In the genomic region with DNA sequence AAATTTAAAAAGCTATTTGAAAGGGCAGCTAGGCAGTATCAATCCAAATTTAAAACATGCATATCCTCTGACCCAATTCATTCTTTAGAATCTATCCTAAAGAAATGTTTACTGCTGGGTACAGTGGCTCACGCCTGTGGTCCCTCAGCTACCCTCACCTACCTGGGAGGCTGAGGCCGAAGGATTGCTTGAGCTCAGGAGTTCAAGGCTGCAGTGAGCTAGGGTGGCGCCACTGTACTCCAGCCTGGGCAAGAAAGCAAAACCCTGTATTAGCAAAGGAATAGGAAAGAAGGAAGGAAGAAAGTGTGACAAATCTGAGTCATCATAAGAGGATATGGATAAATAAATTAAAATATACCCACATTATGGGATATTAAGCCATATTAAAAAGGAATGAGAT, we compare ENCODE assay signal across 20 cellular contexts. TPM values are rescaled to one million over a fixed set of nuclear protein-coding genes. Genes with fewer than 3 reads are reported as not detected.
A peak's percentile ranks its signal among the peaks of the same experiment; 100 is the strongest.
DNase-seq lines count a peak whose midpoint lies in the region; ATAC-seq and TF ChIP-seq lines count a peak whose summit lies in the region.
"Had no signal": no experiment of that assay in that cellular context is flagged by ENCODE, and none has a peak within 500 bp of the region (broad histone marks: within the 10 kb centered on the region; RNA-seq: fewer than 3 reads in every experiment).

No MANE protein-coding gene starts in this region.

- intact Hi-C loops in A673 (cut with micrococcal nuclease; ENCODE audit: unreplicated experiment): no loop called here
- intact Hi-C loops in left ventricle myocardium superior (cut with micrococcal nuclease): no loop called here

- DNase-seq in SIG-M5 treated with dmso at 0.1 percent for 504 hours (lab: John Stamatoyannopoulos, UW; ENCODE audit: unreplicated experiment) (peak; percentile 46), SIG-M5 (lab: John Stamatoyannopoulos, UW) (no peak), A673 (ENCODE audit: low spot score) (no peak), NCI-H69 (lab: John Stamatoyannopoulos, UW) (peak; percentile 7), left ventricle myocardium superior (no peak)
- DNase-seq: CD4-positive, alpha-beta memory T cell; DMS53; HFFc6; NCI-H1105 treated with DMSO at 0.1 percent for 48 hours; NCI-H1694; NCI-H2081 treated with DMSO at 0.1 percent for 48 hours; NCI-H82; SJCRH30 had no signal

- H3K27me3 ChIP-seq in A673 (replicated peaks; ENCODE audit: insufficient read depth, low read depth, low read length, poor library complexity): no peaks in the 10 kb centered on the region
- H3K27me3 ChIP-seq: SJCRH30 had no signal

- H3K4me3 Mint-ChIP-seq in activated T-helper 17 cell treated with anti-CD3 and anti-CD28 coated beads, Interleukin-2, amount 50 U/mL, for 72 hours: no peak overlapping the region
- H3K4me3 Mint-ChIP-seq: CD4-positive, alpha-beta memory T cell; HFFc6 had no signal

- peak overlapping the region; percentile 17 for H3K27ac Mint-ChIP-seq in activated T-helper 17 cell treated with anti-CD3 and anti-CD28 coated beads, Interleukin-2, amount 50 U/mL, for 72 hours
- H3K27ac Mint-ChIP-seq: HFFc6 had no signal

- H3K36me3 Mint-ChIP-seq in activated T-helper 17 cell treated with anti-CD3 and anti-CD28 coated beads, Interleukin-2, amount 50 U/mL, for 72 hours (ENCODE audit: low read depth): no peaks in the 10 kb centered on the region
- H3K36me3 Mint-ChIP-seq: CD4-positive, alpha-beta memory T cell had no signal

- POLR2A ChIA-PET in A673 (lab: Charles Lee; ENCODE audit: low non-redundant PET): no interaction called here

- peaks cover 8% of the 10 kb centered on the region for H3K27me3 Mint-ChIP-seq in activated T-helper 17 cell treated with anti-CD3 and anti-CD28 coated beads, Interleukin-2, amount 50 U/mL, for 72 hours

- no peak for ATAC-seq in activated T-helper 17 cell treated with anti-CD3 and anti-CD28 coated beads, Interleukin-2, amount 50 U/mL, for 72 hours (replicated peaks)
- ATAC-seq in GM18520 (IDR thresholded peaks at IDR 0.05; ENCODE audit: unreplicated experiment) (no peak), left ventricle myocardium superior (no peak), GM19397 (IDR thresholded peaks at IDR 0.05; ENCODE audit: unreplicated experiment) (no peak)

- no peaks in the 10 kb centered on the region for H3K36me3 ChIP-seq in A673 (ENCODE audit: insufficient read depth, low read length, poor library complexity, severe bottlenecking)
- H3K36me3 ChIP-seq: SJCRH30 had no signal

- peaks cover 34% of the 10 kb centered on the region for H3K4me1 Mint-ChIP-seq in activated T-helper 17 cell treated with anti-CD3 and anti-CD28 coated beads, Interleukin-2, amount 50 U/mL, for 72 hours

- H3K4me3 ChIP-seq in A673 (ENCODE audit: low read depth, low read length, poor library complexity, severe bottlenecking): no peak overlapping the region
- H3K4me3 ChIP-seq: SJCRH30 had no signal

- no TSS peak for BruUV-seq in A673 (replicated peaks; lab: Mats Ljungman, UMichigan)

- CTCF ChIA-PET in A673 (lab: Charles Lee): no interaction called here

- H3K27ac ChIP-seq in A673 (ENCODE audit: low read depth, low read length, poor library complexity, severe bottlenecking): no peak overlapping the region
- H3K27ac ChIP-seq: RWPE1, SJCRH30 had no signal

- peaks cover 4% of the 10 kb centered on the region for H3K9me3 Mint-ChIP-seq in activated T-helper 17 cell treated with anti-CD3 and anti-CD28 coated beads, Interleukin-2, amount 50 U/mL, for 72 hours
- H3K9me3 Mint-ChIP-seq: HFFc6 had no signal

- peak; percentile 28; the same call in 1 of the 2 replicates for TF ChIP-seq CTCF in A673 (conservative IDR thresholded peaks at IDR 0.05; ENCODE audit: low read depth, low read length)

- peaks cover 21% of the 10 kb centered on the region for H3K4me1 ChIP-seq in A673 (ENCODE audit: insufficient read depth, low read length, poor library complexity, severe bottlenecking)

- H3K9me3 ChIP-seq in A673 (ENCODE audit: low read depth, low read length, poor library complexity, severe bottlenecking): no peaks in the 10 kb centered on the region
- H3K9me3 ChIP-seq: SJCRH30 had no signal

RNA-seq across cellular contexts. Expression of a gene that starts 36.3 kb away (rescaled TPM):
- total RNA-seq in A673 (2021): not detected in 2 replicates
- total RNA-seq in activated T-helper 17 cell treated with anti-CD3 and anti-CD28 coated beads, Interleukin-2, amount 50 U/mL, for 72 hours: not detected
- total RNA-seq in left ventricle myocardium superior: not detected
- total RNA-seq: A172; CD4-positive, alpha-beta memory T cell; HFFc6; MCF 10A; NCI-H460 had no signal

Comparison
In these comparisons a context has a peak if more than half of its experiments do, and no peak if none do; other contexts are left out.
1. DNase-seq: peak in SIG-M5 treated with dmso at 0.1 percent for 504 hours (single experiment) and NCI-H69 (single experiment); none in SIG-M5 (single experiment), A673 (single experiment) and left ventricle myocardium superior (single experiment).